Comparison of ENCODE assay signal across 1 cellular context in the genomic region with DNA sequence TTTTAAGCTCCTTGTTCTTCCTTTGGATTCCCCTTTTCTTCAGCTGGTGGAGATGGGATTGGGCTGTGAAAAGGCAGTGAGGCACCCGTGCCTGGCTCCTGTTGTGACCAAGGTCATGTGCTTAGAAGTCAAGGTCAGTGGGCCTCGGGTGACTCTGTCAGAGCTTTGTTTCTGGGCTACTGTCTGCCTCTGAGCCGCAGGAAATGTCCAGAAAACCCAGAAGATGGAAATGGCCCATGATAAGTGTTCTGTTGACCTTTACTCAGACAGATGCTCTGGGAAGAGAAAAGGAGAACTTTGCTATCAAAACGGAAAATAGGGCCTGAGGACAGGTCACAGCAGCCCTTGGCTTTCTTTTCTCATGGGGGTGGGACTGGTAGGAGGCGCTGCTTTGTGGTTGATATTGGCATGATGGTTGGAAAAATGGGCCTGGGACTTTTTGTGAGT.
TF ChIP-seq lines count a peak whose summit lies in the region.

No MANE protein-coding gene starts in this region.

TF ChIP-seq in HepG2, 621 proteins besides CTCF, POLR2A, EP300 and RAD21 (continues in another document):
- no peak for TF ChIP-seq U2AF1 (optimal IDR thresholded peaks at IDR 0.05; ENCODE audit: low read depth, low read length)
- TF ChIP-seq, protein P1, sequence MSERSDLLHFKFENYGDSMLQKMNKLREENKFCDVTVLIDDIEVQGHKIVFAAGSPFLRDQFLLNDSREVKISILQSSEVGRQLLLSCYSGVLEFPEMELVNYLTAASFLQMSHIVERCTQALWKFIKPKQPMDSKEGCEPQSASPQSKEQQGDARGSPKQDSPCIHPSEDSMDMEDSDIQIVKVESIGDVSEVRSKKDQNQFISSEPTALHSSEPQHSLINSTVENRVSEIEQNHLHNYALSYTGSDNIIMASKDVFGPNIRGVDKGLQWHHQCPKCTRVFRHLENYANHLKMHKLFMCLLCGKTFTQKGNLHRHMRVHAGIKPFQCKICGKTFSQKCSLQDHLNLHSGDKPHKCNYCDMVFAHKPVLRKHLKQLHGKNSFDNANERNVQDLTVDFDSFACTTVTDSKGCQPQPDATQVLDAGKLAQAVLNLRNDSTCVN (CRISPR knock-in tag; IDR thresholded peaks at IDR 0.05; ENCODE audit: borderline replicate concordance), result 0 out of 2 replicates have a peak, but pooled peaks have one; percentile 30
- no peak for TF ChIP-seq RFX3 (CRISPR knock-in tag; IDR thresholded peaks at IDR 0.05)
- TF ChIP-seq PPARG (CRISPR knock-in tag; conservative IDR thresholded peaks at IDR 0.05), result peak; percentile 87
- peak; percentile 82 for TF ChIP-seq ARID5B (CRISPR knock-in tag; IDR thresholded peaks at IDR 0.05)
- no peak for TF ChIP-seq FOXA1 (IDR thresholded peaks at IDR 0.05)
- 0 out of 2 replicates have a peak, but pooled peaks have one; percentile 7 for TF ChIP-seq FOXA1 (CRISPR knock-in tag; IDR thresholded peaks at IDR 0.05)
- peak; percentile 84 for TF ChIP-seq SKI (IDR thresholded peaks at IDR 0.05; ENCODE audit: partially characterized antibody)
- peak; percentile 11; the same call in 1 of the 2 replicates for TF ChIP-seq HNF4G (IDR thresholded peaks at IDR 0.05; ENCODE audit: borderline replicate concordance, low read depth, low read length)
- no peak for TF ChIP-seq HNF4G (CRISPR knock-in tag; IDR thresholded peaks at IDR 0.05; ENCODE audit: borderline replicate concordance, low read depth)
- peak; percentile 77 for TF ChIP-seq RXRA (CRISPR knock-in tag; IDR thresholded peaks at IDR 0.05)
- no peak for TF ChIP-seq PLSCR1 (CRISPR knock-in tag; IDR thresholded peaks at IDR 0.05; ENCODE audit: borderline replicate concordance)
- 0 out of 2 replicates have a peak, but pooled peaks have one; percentile 20 for TF ChIP-seq ZNF124 (CRISPR knock-in tag; IDR thresholded peaks at IDR 0.05)
- 0 out of 2 replicates have a peak, but pooled peaks have one; percentile 32 for TF ChIP-seq HDAC2 (CRISPR knock-in tag; IDR thresholded peaks at IDR 0.05)
- TF ChIP-seq HMG20A (CRISPR knock-in tag; IDR thresholded peaks at IDR 0.05; ENCODE audit: borderline replicate concordance), result 0 out of 2 replicates have a peak, but pooled peaks have one; percentile 37
- peak; percentile 57 for TF ChIP-seq SALL1 (CRISPR knock-in tag; IDR thresholded peaks at IDR 0.05)
- TF ChIP-seq AHR (CRISPR knock-in tag; IDR thresholded peaks at IDR 0.05), result no peak
- peak; percentile 78; the same call in 1 of the 2 replicates for TF ChIP-seq MEIS1 (CRISPR knock-in tag; IDR thresholded peaks at IDR 0.05; ENCODE audit: borderline replicate concordance)
- TF ChIP-seq FOXA3 (CRISPR knock-in tag; IDR thresholded peaks at IDR 0.05), result peak; percentile 52
- TF ChIP-seq ZMYM2 (CRISPR knock-in tag; IDR thresholded peaks at IDR 0.05), result no peak
- no peak for TF ChIP-seq ZBTB40 (IDR thresholded peaks at IDR 0.05)
- TF ChIP-seq ZBTB40 (CRISPR knock-in tag; IDR thresholded peaks at IDR 0.05), result no peak
- peak; percentile 62 for TF ChIP-seq SAP130 (CRISPR knock-in tag; IDR thresholded peaks at IDR 0.05; ENCODE audit: low read depth)
- peak; percentile 80 for TF ChIP-seq RARA (CRISPR knock-in tag; IDR thresholded peaks at IDR 0.05)
- 0 out of 2 replicates have a peak, but pooled peaks have one; percentile 3 for TF ChIP-seq ZNF644 (CRISPR knock-in tag; IDR thresholded peaks at IDR 0.05; ENCODE audit: low read depth)
- TF ChIP-seq KLF12 (CRISPR knock-in tag; IDR thresholded peaks at IDR 0.05; ENCODE audit: borderline replicate concordance), result no peak
- 0 out of 2 replicates have a peak, but pooled peaks have one; percentile 40 for TF ChIP-seq ZNF709 (CRISPR knock-in tag; IDR thresholded peaks at IDR 0.05)
- no peak for TF ChIP-seq XBP1 (CRISPR knock-in tag; IDR thresholded peaks at IDR 0.05)
- TF ChIP-seq KDM2A (CRISPR knock-in tag; IDR thresholded peaks at IDR 0.05; ENCODE audit: borderline replicate concordance, low read depth), result peak; percentile 58; the same call in 1 of the 2 replicates
- peak; percentile 52 for TF ChIP-seq HNF4A (CRISPR knock-in tag; IDR thresholded peaks at IDR 0.05)
- no peak for TF ChIP-seq SOX6 (IDR thresholded peaks at IDR 0.05)
- TF ChIP-seq SOX6 (CRISPR knock-in tag; IDR thresholded peaks at IDR 0.05), result peak; percentile 82
- no peak for TF ChIP-seq HMGA1 (CRISPR knock-in tag; conservative IDR thresholded peaks at IDR 0.05)
- no peak for TF ChIP-seq TBX2 (CRISPR knock-in tag; IDR thresholded peaks at IDR 0.05; ENCODE audit: borderline replicate concordance)
- peak; percentile 54 for TF ChIP-seq NR2F6 (IDR thresholded peaks at IDR 0.05)
- TF ChIP-seq NR2F6 (CRISPR knock-in tag; IDR thresholded peaks at IDR 0.05), result peak; percentile 81
- TF ChIP-seq ZMYM4 (CRISPR knock-in tag; IDR thresholded peaks at IDR 0.05), result peak; percentile 43; the same call in 1 of the 2 replicates
- TF ChIP-seq, protein P2, sequence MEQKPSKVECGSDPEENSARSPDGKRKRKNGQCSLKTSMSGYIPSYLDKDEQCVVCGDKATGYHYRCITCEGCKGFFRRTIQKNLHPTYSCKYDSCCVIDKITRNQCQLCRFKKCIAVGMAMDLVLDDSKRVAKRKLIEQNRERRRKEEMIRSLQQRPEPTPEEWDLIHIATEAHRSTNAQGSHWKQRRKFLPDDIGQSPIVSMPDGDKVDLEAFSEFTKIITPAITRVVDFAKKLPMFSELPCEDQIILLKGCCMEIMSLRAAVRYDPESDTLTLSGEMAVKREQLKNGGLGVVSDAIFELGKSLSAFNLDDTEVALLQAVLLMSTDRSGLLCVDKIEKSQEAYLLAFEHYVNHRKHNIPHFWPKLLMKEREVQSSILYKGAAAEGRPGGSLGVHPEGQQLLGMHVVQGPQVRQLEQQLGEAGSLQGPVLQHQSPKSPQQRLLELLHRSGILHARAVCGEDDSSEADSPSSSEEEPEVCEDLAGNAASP (CRISPR knock-in tag; IDR thresholded peaks at IDR 0.05; ENCODE audit: borderline replicate concordance), result peak; percentile 62; the same call in 1 of the 2 replicates
- TF ChIP-seq CREB1 (IDR thresholded peaks at IDR 0.05), result no peak
- TF ChIP-seq CREB1 (CRISPR knock-in tag; IDR thresholded peaks at IDR 0.05), result no peak
- TF ChIP-seq FOXO1 (CRISPR knock-in tag; IDR thresholded peaks at IDR 0.05), result peak; percentile 10; the same call in 1 of the 2 replicates
- no peak for TF ChIP-seq SOX13 (IDR thresholded peaks at IDR 0.05)
- peak in 1 of 2 experiments; percentile 80; a peak in 2 of 4 replicates for TF ChIP-seq SOX13 (CRISPR knock-in tag; conservative IDR thresholded peaks at IDR 0.05 in 1 of 2, IDR thresholded peaks at IDR 0.05 in 1 of 2)
- TF ChIP-seq ESRRA (CRISPR knock-in tag; IDR thresholded peaks at IDR 0.05; ENCODE audit: low read depth), result peak; percentile 96
- TF ChIP-seq FOXK1 (CRISPR knock-in tag; IDR thresholded peaks at IDR 0.05; ENCODE audit: borderline replicate concordance, low read depth), result 0 out of 2 replicates have a peak, but pooled peaks have one; percentile 4
- TF ChIP-seq, protein P3, sequence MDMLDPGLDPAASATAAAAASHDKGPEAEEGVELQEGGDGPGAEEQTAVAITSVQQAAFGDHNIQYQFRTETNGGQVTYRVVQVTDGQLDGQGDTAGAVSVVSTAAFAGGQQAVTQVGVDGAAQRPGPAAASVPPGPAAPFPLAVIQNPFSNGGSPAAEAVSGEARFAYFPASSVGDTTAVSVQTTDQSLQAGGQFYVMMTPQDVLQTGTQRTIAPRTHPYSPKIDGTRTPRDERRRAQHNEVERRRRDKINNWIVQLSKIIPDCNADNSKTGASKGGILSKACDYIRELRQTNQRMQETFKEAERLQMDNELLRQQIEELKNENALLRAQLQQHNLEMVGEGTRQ (IDR thresholded peaks at IDR 0.05; ENCODE audit: low read depth, low read length), result peak; percentile 27; the same call in 1 of the 2 replicates
- TF ChIP-seq, protein P3 (CRISPR knock-in tag; IDR thresholded peaks at IDR 0.05; ENCODE audit: borderline replicate concordance), result no peak
- peak; percentile 77 for TF ChIP-seq GATAD2A (CRISPR knock-in tag; IDR thresholded peaks at IDR 0.05)
- no peak for TF ChIP-seq HNRNPK (IDR thresholded peaks at IDR 0.05; ENCODE audit: low read depth, low read length, poor library complexity, severe bottlenecking)
